10 cellular contexts compared by ENCODE assay signal in the genomic region with DNA sequence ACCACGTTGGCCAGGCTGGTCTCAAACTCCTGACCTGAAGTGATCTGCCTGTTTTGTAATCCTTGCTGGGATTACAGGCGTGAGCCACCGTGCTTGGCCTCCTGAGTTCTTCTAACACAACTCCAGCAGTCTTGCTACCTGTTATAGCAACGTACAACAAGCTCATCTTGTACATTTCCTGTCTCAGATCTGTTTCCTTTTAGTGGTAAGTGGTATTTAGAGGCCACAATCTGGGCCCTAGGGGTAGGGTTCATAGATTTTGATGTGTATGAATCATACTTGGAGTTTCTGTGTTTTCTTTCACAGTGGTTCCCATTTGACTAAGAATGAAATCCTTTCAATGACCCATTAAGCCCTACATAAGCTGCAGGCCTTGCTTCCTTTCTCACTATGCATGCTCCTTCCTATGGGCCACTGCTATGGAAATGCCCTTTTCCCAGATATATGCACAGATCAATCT. TPM values are rescaled to one million over a fixed set of nuclear protein-coding genes. Genes with fewer than 3 reads are reported as not detected.
A peak's percentile ranks its signal among the peaks of the same experiment; 100 is the strongest.
DNase-seq lines count a peak whose midpoint lies in the region; ATAC-seq, FAIRE-seq and TF ChIP-seq lines count a peak whose summit lies in the region.
"Had no signal": no experiment of that assay in that cellular context is flagged by ENCODE, and none has a peak within 500 bp of the region (broad histone marks: within the 10 kb centered on the region; RNA-seq: fewer than 3 reads in every experiment).

No MANE protein-coding gene starts in this region.

- DNase-seq in HL-60 (ENCODE audit: low read depth in 1 of 2, low spot score in 1 of 2) (peak in 1 of 2 experiments; percentile 23), activated B cell treated with CpG ODN at 0.5 μM for 24 hours (no peak), esophagus squamous epithelium (lab: John Stamatoyannopoulos, UW) (no peak), body of pancreas (no peak), HuH-7.5 (ENCODE audit: low spot score) (no peak)
- DNase-seq in stimulated activated naive CD8-positive, alpha-beta T cell treated with anti-CD3 and anti-CD28 coated beads, Interleukin-15, Interleukin-2, amounts not matched to agents 100 U/mL and 50 U/mL, for 24 hours, result peak; percentile 44
- DNase-seq: right lobe of liver had no signal

- H3K27me3 ChIP-seq in HL-60 (ENCODE audit: insufficient read depth, poor library complexity, severe bottlenecking), result no peaks in the 10 kb centered on the region
- no peaks in the 10 kb centered on the region for H3K27me3 ChIP-seq in esophagus squamous epithelium
- no peaks in the 10 kb centered on the region for H3K27me3 ChIP-seq in body of pancreas
- H3K27me3 ChIP-seq: right lobe of liver, SJCRH30 had no signal

- H3K4me1 Mint-ChIP-seq in activated B cell treated with CpG ODN at 0.5 μM for 24 hours, result peaks cover 50% of the 10 kb centered on the region

- TF ChIP-seq POLR2A in esophagus squamous epithelium (IDR thresholded peaks at IDR 0.05), result no peak
- no peak for TF ChIP-seq POLR2A in body of pancreas (IDR thresholded peaks at IDR 0.05)

- H3K4me3 ChIP-seq in HL-60 (replicated peaks; ENCODE audit: insufficient read depth, low read length), result no peak overlapping the region
- H3K4me3 ChIP-seq in esophagus squamous epithelium, result no peak overlapping the region
- H3K4me3 ChIP-seq in body of pancreas, result no peak overlapping the region
- H3K4me3 ChIP-seq: right lobe of liver, SJCRH30 had no signal

- intact Hi-C loops in activated B cell treated with CpG ODN at 0.5 μM for 24 hours (cut with micrococcal nuclease) (loop anchor here (1.0 to 10.0 kb wide), 5 partner anchors 9 to 1485 kb away; partner anchors contain the start of gene ZNF292), esophagus squamous epithelium (cut with DNase I) (no loop called here), body of pancreas (cut with DNase I) (no loop called here)

- H3K9me3 Mint-ChIP-seq in activated B cell treated with CpG ODN at 0.5 μM for 24 hours, result no peaks in the 10 kb centered on the region

- H3K9me3 ChIP-seq in esophagus squamous epithelium, result no peaks in the 10 kb centered on the region
- H3K9me3 ChIP-seq in body of pancreas, result no peaks in the 10 kb centered on the region
- H3K9me3 ChIP-seq: right lobe of liver, SJCRH30 had no signal

- CTCF ChIA-PET in activated B cell treated with CpG ODN at 0.5 μM for 24 hours (lab: Charles Lee), result interaction anchor here (0.6 to 1.5 kb wide), 5 partner anchors 8 to 187 kb away, joined by 3 to 8 read pairs (median 3); no protein-coding TSS in a partner anchor

- H3K27ac Mint-ChIP-seq in activated B cell treated with CpG ODN at 0.5 μM for 24 hours, result peak overlapping the region; percentile 95

- H3K4me3 Mint-ChIP-seq in activated B cell treated with CpG ODN at 0.5 μM for 24 hours, result peak overlapping the region; percentile 75

- peaks cover 32% of the 10 kb centered on the region for H3K36me3 Mint-ChIP-seq in activated B cell treated with CpG ODN at 0.5 μM for 24 hours (ENCODE audit: low read depth)

- TF ChIP-seq CTCF in HL-60 (IDR thresholded peaks at IDR 0.05; ENCODE audit: insufficient read depth, low read length), result no peak
- no peak for TF ChIP-seq CTCF in activated B cell treated with CpG ODN at 0.5 μM for 24 hours (IDR thresholded peaks at IDR 0.05)
- TF ChIP-seq CTCF in esophagus squamous epithelium (IDR thresholded peaks at IDR 0.05), result no peak
- no peak for TF ChIP-seq CTCF in body of pancreas (IDR thresholded peaks at IDR 0.05)

- no peaks in the 10 kb centered on the region for H3K27me3 Mint-ChIP-seq in activated B cell treated with CpG ODN at 0.5 μM for 24 hours

- WGBS in esophagus squamous epithelium, 2 donors, result 27 to 29% methylated on average over 1 to 4 of the region's 4 CpGs
- WGBS in body of pancreas, 2 donors, result 53 to 76% methylated on average over 4 of the region's 4 CpGs

- peak; percentile 92 for FAIRE-seq in G401.6 (lab: Jason Lieb, UNC)

- peak overlapping the region; percentile 23; the same call in 1 of the 2 replicates for H3K27ac ChIP-seq in HL-60 (replicated peaks)
- peak overlapping the region in 3 of 4 donors; percentile 11 to 42 (median 26) for H3K27ac ChIP-seq in esophagus squamous epithelium
- H3K27ac ChIP-seq in body of pancreas, result no peak overlapping the region
- H3K27ac ChIP-seq: right lobe of liver, SJCRH30 had no signal

- POLR2A ChIA-PET in activated B cell treated with CpG ODN at 0.5 μM for 24 hours (lab: Charles Lee), result interaction anchor here (0.6 to 2.3 kb wide), 7 partner anchors 9 to 220 kb away, joined by 4 to 178 read pairs (median 8); partner anchors contain the start of genes NT5E, SNX14 and SYNCRIP

- ATAC-seq in GM21447 (IDR thresholded peaks at IDR 0.05; ENCODE audit: unreplicated experiment) (peak; percentile 94), activated B cell treated with CpG ODN at 0.5 μM for 24 hours (ENCODE audit: low read depth) (peak; percentile 97), body of pancreas (no peak)
- ATAC-seq in stimulated activated naive CD8-positive, alpha-beta T cell treated with anti-CD3 and anti-CD28 coated beads, Interleukin-15, Interleukin-2, amounts not matched to agents 100 U/mL and 50 U/mL, for 24 hours, result peak; percentile 92

- peaks cover 0 to 14% (median 0%) of the 10 kb centered on the region in 3 donors for H3K36me3 ChIP-seq in esophagus squamous epithelium
- H3K36me3 ChIP-seq in body of pancreas (replicated peaks in 1 of 2; ENCODE audit: insufficient read depth in 1 of 2, low read depth in 2 of 2), result no peaks in the 10 kb centered on the region

- H3K4me1 ChIP-seq in esophagus squamous epithelium (peaks cover 4 to 33% (median 18%) of the 10 kb centered on the region in 3 donors), body of pancreas (peaks cover 19% of the 10 kb centered on the region)
- H3K4me1 ChIP-seq: SJCRH30 had no signal

RNA-seq across cellular contexts. Expression of gene SYNCRIP, which starts 27.1 kb away (rescaled TPM):
- 119 and 122 TPM in 2 replicates for total RNA-seq in activated B cell treated with CpG ODN at 0.5 μM for 24 hours
- total RNA-seq in esophagus squamous epithelium, result 100 to 1,000 TPM in 2 of 4 donors, 10 to 100 TPM in 2; 64.6 to 100 (median 82.9) TPM
- total RNA-seq in body of pancreas, result 10 to 100 TPM; 27.0 to 36.1 TPM

Comparison
In these comparisons a context has a peak if more than half of its experiments do, and no peak if none do; other contexts are left out.
1. H3K27ac ChIP-seq: peak in HL-60 (single experiment) and esophagus squamous epithelium (3 of 4); none in body of pancreas (0 of 4).